8 cellular contexts compared by ENCODE assay signal in the genomic region with DNA sequence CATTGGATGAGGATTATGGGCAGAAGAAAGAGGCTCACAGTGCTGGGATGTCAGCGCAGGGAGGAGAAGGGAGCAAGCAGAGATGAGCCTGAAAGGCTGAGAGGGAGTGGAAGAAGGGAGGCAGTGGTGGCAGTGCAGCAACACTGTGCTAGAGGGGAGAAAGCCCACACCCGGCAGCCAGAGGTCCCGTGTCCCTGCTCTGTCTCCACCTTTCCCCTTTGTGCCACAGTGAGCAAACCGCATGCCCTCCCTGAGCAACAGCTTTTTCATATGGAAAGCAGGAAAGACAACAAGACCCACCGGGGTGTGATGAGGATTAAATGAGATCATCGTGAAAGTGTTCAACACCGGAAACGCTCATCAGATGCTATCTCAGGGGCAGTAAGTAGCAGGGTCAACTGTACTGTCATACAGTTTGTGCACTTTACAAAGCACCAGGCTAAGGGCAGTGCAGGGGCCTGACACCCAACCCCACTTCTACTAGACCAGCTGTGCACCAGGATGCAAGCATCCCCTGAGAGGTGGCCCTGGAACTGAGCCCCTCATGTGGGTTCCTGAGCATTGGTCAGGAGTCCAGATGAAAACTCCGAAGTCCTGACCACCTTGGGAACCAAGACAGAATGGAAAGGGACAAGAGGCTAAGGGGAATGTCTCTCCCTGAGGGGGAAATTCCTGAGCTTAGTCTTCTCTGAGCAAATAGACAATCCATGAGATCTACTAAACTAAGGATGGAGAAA. TPM values are rescaled to one million over a fixed set of nuclear protein-coding genes. Genes with fewer than 3 reads are reported as not detected.
DNase-seq lines count a peak whose midpoint lies in the region; ATAC-seq and TF ChIP-seq lines count a peak whose summit lies in the region.

No MANE protein-coding gene starts in this region.

- intact Hi-C loops in A673 (cut with micrococcal nuclease; ENCODE audit: unreplicated experiment) (loop anchor here (1.0 to 5.0 kb wide), 3 partner anchors 89 to 275 kb away; partner anchors contain the start of gene PEX19), left ventricle myocardium superior (cut with micrococcal nuclease) (no loop called here)

- peak overlapping the region; percentile 56 for H3K4me3 Mint-ChIP-seq in T-helper 17 cell
- peak overlapping the region; percentile 34 to 55 for H3K4me3 Mint-ChIP-seq in stimulated activated naive B cell treated with anti-CD40 and anti-IgM and Interleukin-4, amounts not matched to agents 10 μg/mL and 1 μg/mL and 100 μg/mL, for 72 hours

- no peak overlapping the region for H3K27ac Mint-ChIP-seq in T-helper 17 cell
- H3K27ac Mint-ChIP-seq in stimulated activated naive B cell treated with anti-CD40 and anti-IgM and Interleukin-4, amounts not matched to agents 10 μg/mL and 1 μg/mL and 100 μg/mL, for 72 hours: peak overlapping the region; percentile 93

- ATAC-seq in GM19351 (IDR thresholded peaks at IDR 0.05; ENCODE audit: unreplicated experiment) (peak; percentile 72), T-helper 17 cell (peak; percentile 28), left ventricle myocardium superior (peak; percentile 40), GM18868 (IDR thresholded peaks at IDR 0.05; ENCODE audit: unreplicated experiment) (no peak), HG03095 (IDR thresholded peaks at IDR 0.05; ENCODE audit: unreplicated experiment) (no peak)
- ATAC-seq in stimulated activated naive B cell treated with anti-CD40 and anti-IgM and Interleukin-4, amounts not matched to agents 10 μg/mL and 1 μg/mL and 100 μg/mL, for 72 hours (replicated peaks): peak; percentile 61 to 64

- no peaks in the 10 kb centered on the region for H3K27me3 ChIP-seq in A673 (replicated peaks; ENCODE audit: insufficient read depth, low read depth, low read length, poor library complexity)

- peak; percentile 75 for DNase-seq in A673 (ENCODE audit: low spot score)
- DNase-seq in T-helper 17 cell: no peak
- no peak for DNase-seq in left ventricle myocardium superior
- DNase-seq in stimulated activated naive B cell treated with anti-CD40 and anti-IgM and Interleukin-4, amounts not matched to agents 10 μg/mL and 1 μg/mL and 100 μg/mL, for 72 hours: no peak
- DNase-seq in NCI-H1417 treated with DMSO at 0.1 percent for 48 hours (lab: John Stamatoyannopoulos, UW): no peak

- no peaks in the 10 kb centered on the region for H3K36me3 Mint-ChIP-seq in T-helper 17 cell (ENCODE audit: low read depth)
- H3K36me3 Mint-ChIP-seq in stimulated activated naive B cell treated with anti-CD40 and anti-IgM and Interleukin-4, amounts not matched to agents 10 μg/mL and 1 μg/mL and 100 μg/mL, for 72 hours: peaks cover 12 to 15% of the 10 kb centered on the region in 2 donors

- peaks cover 17% of the 10 kb centered on the region for H3K4me1 Mint-ChIP-seq in T-helper 17 cell
- H3K4me1 Mint-ChIP-seq in stimulated activated naive B cell treated with anti-CD40 and anti-IgM and Interleukin-4, amounts not matched to agents 10 μg/mL and 1 μg/mL and 100 μg/mL, for 72 hours: peaks cover 18 to 27% of the 10 kb centered on the region in 2 donors

- CTCF ChIA-PET in A673 (lab: Charles Lee): interaction anchor here (0.6 to 2.6 kb wide), 9 partner anchors 22 to 368 kb away, joined by 3 to 19 read pairs (median 4); no protein-coding TSS in a partner anchor

- H3K4me3 ChIP-seq in A673 (ENCODE audit: low read depth, low read length, poor library complexity, severe bottlenecking): no peak overlapping the region

- POLR2A ChIA-PET in A673 (lab: Charles Lee; ENCODE audit: low non-redundant PET): no interaction called here

- no TSS peak for BruUV-seq in A673 (replicated peaks; lab: Mats Ljungman, UMichigan)

- no peak overlapping the region for H3K27ac ChIP-seq in A673 (ENCODE audit: low read depth, low read length, poor library complexity, severe bottlenecking)

- H3K9me3 ChIP-seq in A673 (ENCODE audit: low read depth, low read length, poor library complexity, severe bottlenecking) (no peaks in the 10 kb centered on the region), T-helper 17 cell (ENCODE audit: control insufficient read depth, low read length, poor library complexity, severe bottlenecking) (no peaks in the 10 kb centered on the region)

- no peaks in the 10 kb centered on the region for H3K9me3 Mint-ChIP-seq in stimulated activated naive B cell treated with anti-CD40 and anti-IgM and Interleukin-4, amounts not matched to agents 10 μg/mL and 1 μg/mL and 100 μg/mL, for 72 hours

- no peak for TF ChIP-seq CTCF in A673 (conservative IDR thresholded peaks at IDR 0.05; ENCODE audit: low read depth, low read length)

- H3K36me3 ChIP-seq in A673 (ENCODE audit: insufficient read depth, low read length, poor library complexity, severe bottlenecking): no peaks in the 10 kb centered on the region

- H3K4me1 ChIP-seq in A673 (ENCODE audit: insufficient read depth, low read length, poor library complexity, severe bottlenecking): peaks cover 20% of the 10 kb centered on the region

- H3K27me3 Mint-ChIP-seq in T-helper 17 cell: peaks cover 10% of the 10 kb centered on the region
- peaks cover 0 to 3% of the 10 kb centered on the region in 2 donors for H3K27me3 Mint-ChIP-seq in stimulated activated naive B cell treated with anti-CD40 and anti-IgM and Interleukin-4, amounts not matched to agents 10 μg/mL and 1 μg/mL and 100 μg/mL, for 72 hours

RNA-seq across cellular contexts. Expression of gene NHLH1, which starts 9.1 kb away (rescaled TPM):
- total RNA-seq in A673 (2021): 0.43 and 0.55 TPM in 2 replicates
- under 1 TPM; 0.17 to 0.21 TPM for total RNA-seq in T-helper 17 cell
- not detected for total RNA-seq in left ventricle myocardium superior

RNA-seq across cellular contexts. Expression of gene VANGL2, which starts 24.4 kb away (rescaled TPM):
- 20.9 and 22.7 TPM in 2 replicates for total RNA-seq in A673 (2021)
- not detected for total RNA-seq in T-helper 17 cell
- total RNA-seq in left ventricle myocardium superior: 2.6 TPM

RNA-seq across cellular contexts. Expression of gene NCSTN, which starts 32.8 kb away (rescaled TPM):
- total RNA-seq in A673 (2021) (58.0 and 64.6 TPM in 2 replicates), T-helper 17 cell (10 to 100 TPM; 63.3 to 65.6 TPM), left ventricle myocardium superior (60.7 TPM)

RNA-seq across cellular contexts. Expression of gene COPA, which starts 32.9 kb away (rescaled TPM):
- 134 and 166 TPM in 2 replicates for total RNA-seq in A673 (2021)
- total RNA-seq in T-helper 17 cell: 100 to 1,000 TPM; 122 to 143 TPM
- 93.0 TPM for total RNA-seq in left ventricle myocardium superior

Comparison
In these comparisons a context has a peak if more than half of its experiments do, and no peak if none do; other contexts are left out.
1. ATAC-seq: peak in GM19351 (single experiment), T-helper 17 cell (single experiment), left ventricle myocardium superior (single experiment) and stimulated activated naive B cell treated with anti-CD40 and anti-IgM and Interleukin-4, amounts not matched to agents 10 μg/mL and 1 μg/mL and 100 μg/mL, for 72 hours (2 of 2); none in GM18868 (single experiment) and HG03095 (single experiment).